In genomic region chr6:17959317-17959716, GRCh38 we compare ENCODE assay signal across 1 cellular context.
TF ChIP-seq lines count a peak whose summit lies in the region.

No MANE protein-coding gene starts in this region.

TF ChIP-seq in IMR-90, 13 proteins besides CTCF, POLR2A, EP300 and RAD21 (continued from another document):
- TF ChIP-seq FOS (IDR thresholded peaks at IDR 0.05; ENCODE audit: low read depth, low read length) (no peak), BHLHE40 (IDR thresholded peaks at IDR 0.05; ENCODE audit: low read depth, low read length) (no peak), USF2 (IDR thresholded peaks at IDR 0.05; ENCODE audit: low read depth, low read length) (no peak)
TF ChIP-seq in IMR-90: peak in this region for 0.
